37 cellular contexts compared by ENCODE assay signal in the genomic region with DNA sequence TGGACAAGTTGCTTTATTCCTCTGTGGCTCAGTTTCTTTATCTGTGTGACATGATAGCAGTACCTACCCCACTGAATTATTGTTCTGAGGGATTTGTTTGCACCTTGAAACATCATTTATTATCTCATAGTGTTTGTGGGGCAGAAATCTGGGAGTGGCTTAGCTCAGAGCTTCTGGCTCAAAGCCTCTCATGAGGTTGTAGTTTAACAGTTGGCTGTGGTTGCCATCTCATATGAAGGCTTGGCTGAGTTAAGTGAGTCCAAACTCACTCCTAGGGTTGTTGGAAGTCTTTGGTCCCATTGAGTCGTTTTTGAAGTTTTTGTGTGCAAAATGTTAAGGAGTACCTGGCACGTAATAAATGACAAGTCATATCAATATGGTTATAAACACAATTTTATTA. TPM values are rescaled to one million over a fixed set of nuclear protein-coding genes. Genes with fewer than 3 reads are reported as not detected.
"Had no signal": no experiment of that assay in that cellular context is flagged by ENCODE, and none has a peak within 500 bp of the region (broad histone marks: within the 10 kb centered on the region; RNA-seq: fewer than 3 reads in every experiment).

No MANE protein-coding gene starts in this region.

- H3K36me3 ChIP-seq: MG63 had no signal

- H3K9me3 ChIP-seq: MG63 had no signal

- H3K4me3 ChIP-seq: MG63 had no signal

- DNase-seq: Karpas-422, Kasumi-1, MG63, MM.1S, MV-4-11, NCI-H1048, NCI-H1092, NCI-H1092 treated with DMSO at 0.1 percent for 48 hours, NCI-H1105, NCI-H1105 treated with DMSO at 0.1 percent for 48 hours, NCI-H1417, NCI-H1417 treated with DMSO at 0.1 percent for 48 hours, NCI-H1436, NCI-H1436 treated with DMSO at 0.1 percent for 48 hours, NCI-H146, NCI-H1694, NCI-H1694 treated with DMSO at 0.1 percent for 48 hours, NCI-H187, NCI-H187 treated with DMSO at 0.1 percent for 48 hours, NCI-H1930, NCI-H2029, NCI-H2029 treated with DMSO at 0.1 percent for 48 hours, NCI-H2081, NCI-H2081 treated with DMSO at 0.1 percent for 48 hours, NCI-H2107, NCI-H2171, NCI-H2171 treated with DMSO at 0.1 percent for 48 hours, NCI-H2227 treated with DMSO at 0.1 percent for 48 hours, NCI-H226, NCI-H345, NCI-H446 treated with DMSO at 0.1 percent for 48 hours, NCI-H510A, NCI-H510A treated with DMSO at 0.1 percent for 48 hours had no signal

RNA-seq across cellular contexts. Expression of a gene that starts 3.6 kb away (rescaled TPM):
- total RNA-seq: MCF 10A had no signal

RNA-seq across cellular contexts. Expression of a gene that starts 45.4 kb away (rescaled TPM):
- total RNA-seq: LHCN-M2, M059J, NCI-H460 had no signal
